Comparison of ENCODE assay signal across 36 cellular contexts in the genomic region with DNA sequence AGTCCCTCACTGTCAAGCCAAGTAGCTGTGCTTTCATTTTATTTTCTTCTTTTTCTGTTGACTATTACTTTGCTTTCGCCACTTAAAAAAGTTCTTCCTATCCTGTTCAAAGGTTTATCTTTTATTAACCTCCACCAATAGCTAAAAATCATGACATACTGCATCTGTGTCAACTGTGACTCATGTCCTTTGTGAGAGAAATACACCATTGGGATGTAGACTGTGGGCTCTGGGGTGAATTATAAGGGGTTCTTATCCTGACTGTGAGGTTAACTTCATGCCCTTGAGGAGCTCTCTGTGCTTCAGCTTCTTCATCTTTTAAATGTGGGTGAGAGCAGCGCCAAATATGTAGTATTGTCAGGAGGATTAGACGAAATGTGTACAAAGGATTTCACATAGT.
"Had no signal": no experiment of that assay in that cellular context is flagged by ENCODE, and none has a peak within 500 bp of the region (broad histone marks: within the 10 kb centered on the region; RNA-seq: fewer than 3 reads in every experiment).

No MANE protein-coding gene starts in this region.

- H3K36me3 ChIP-seq: MG63 had no signal

- H3K27me3 ChIP-seq: MG63 had no signal

- H3K4me3 ChIP-seq: MG63 had no signal

- DNase-seq: Karpas-422, Kasumi-1, MG63, MM.1S, MV-4-11, NCI-H1048, NCI-H1092, NCI-H1092 treated with DMSO at 0.1 percent for 48 hours, NCI-H1105, NCI-H1105 treated with DMSO at 0.1 percent for 48 hours, NCI-H1417, NCI-H1417 treated with DMSO at 0.1 percent for 48 hours, NCI-H1436, NCI-H1436 treated with DMSO at 0.1 percent for 48 hours, NCI-H146, NCI-H1694, NCI-H1694 treated with DMSO at 0.1 percent for 48 hours, NCI-H187, NCI-H187 treated with DMSO at 0.1 percent for 48 hours, NCI-H1930, NCI-H2029, NCI-H2029 treated with DMSO at 0.1 percent for 48 hours, NCI-H2081, NCI-H2081 treated with DMSO at 0.1 percent for 48 hours, NCI-H2107, NCI-H2171, NCI-H2171 treated with DMSO at 0.1 percent for 48 hours, NCI-H2227 treated with DMSO at 0.1 percent for 48 hours, NCI-H226, NCI-H345, NCI-H446, NCI-H446 treated with DMSO at 0.1 percent for 48 hours, NCI-H510A, NCI-H510A treated with DMSO at 0.1 percent for 48 hours, NCI-H524, NCI-H524 treated with DMSO at 0.1 percent for 48 hours had no signal

- H3K9me3 ChIP-seq: MG63 had no signal
